ENCODE assay signal across 8 cellular contexts in the genomic region with DNA sequence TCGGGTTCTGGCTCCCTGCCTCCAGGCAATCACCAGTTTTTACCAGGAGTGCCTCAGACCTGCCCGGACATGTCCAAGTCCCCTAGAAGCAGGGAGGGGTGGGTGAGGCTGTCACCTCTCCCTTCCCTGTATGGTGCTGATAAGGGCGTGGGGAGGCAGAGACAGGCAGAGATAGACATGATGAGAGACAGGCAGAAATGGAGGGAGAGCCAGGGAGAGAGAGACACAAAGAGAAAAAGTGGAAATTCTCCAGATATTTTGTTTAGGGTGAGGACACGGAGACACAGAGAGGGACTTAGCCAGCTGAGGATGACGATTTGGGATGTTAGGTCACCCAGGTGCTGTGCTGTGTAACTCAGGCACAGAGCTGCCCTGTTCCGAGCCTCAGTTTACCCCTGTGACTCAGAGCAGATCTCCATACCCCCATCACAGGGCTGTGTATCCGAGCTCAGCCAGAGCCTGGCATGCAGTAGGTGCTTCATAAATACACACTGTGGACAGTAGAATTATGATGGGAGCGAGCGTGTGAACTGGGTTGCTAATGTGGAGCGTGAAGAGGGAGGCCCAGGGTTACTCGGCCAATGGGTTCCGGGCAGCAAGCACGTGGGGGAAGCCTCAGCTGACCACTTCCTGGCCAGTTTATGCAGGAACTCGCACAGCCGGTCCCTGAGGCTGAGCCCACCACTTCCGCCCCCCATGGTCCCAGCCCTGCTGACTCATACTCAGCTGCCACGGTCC. TPM values are rescaled to one million over a fixed set of nuclear protein-coding genes. Genes with fewer than 3 reads are reported as not detected.
A peak's percentile ranks its signal among the peaks of the same experiment; 100 is the strongest.
DNase-seq lines count a peak whose midpoint lies in the region; ATAC-seq and TF ChIP-seq lines count a peak whose summit lies in the region.

No MANE protein-coding gene starts in this region.

- no peak overlapping the region for H3K4me3 Mint-ChIP-seq in T-helper 17 cell

- no peaks in the 10 kb centered on the region for H3K79me2 ChIP-seq in GM23248 (ENCODE audit: insufficient read depth)
- H3K79me2 ChIP-seq in Karpas-422 (ENCODE audit: low read length): no peaks in the 10 kb centered on the region

- H3K36me3 ChIP-seq in GM23248 (ENCODE audit: low read depth): no peaks in the 10 kb centered on the region
- no peaks in the 10 kb centered on the region for H3K36me3 ChIP-seq in Karpas-422 (ENCODE audit: insufficient read depth, low read length)
- no peaks in the 10 kb centered on the region for H3K36me3 ChIP-seq in kidney epithelial cell (ENCODE audit: control insufficient read depth, insufficient read depth, low read length)

- in situ Hi-C loops in GM23248 (cut with MboI): no loop called here

- H3K27ac ChIP-seq in GM23248: peak overlapping the region; percentile 91
- H3K27ac ChIP-seq in Karpas-422 (ENCODE audit: low read length): no peak overlapping the region
- peak overlapping the region; percentile 63 for H3K27ac ChIP-seq in caudate nucleus (ENCODE audit: low read depth, low read length)

- ATAC-seq in T-helper 17 cell: peak; percentile 79

- peak overlapping the region; percentile 61 for H3K27ac Mint-ChIP-seq in T-helper 17 cell

- no peak overlapping the region for H3K4me3 ChIP-seq in GM23248
- no peak overlapping the region for H3K4me3 ChIP-seq in Karpas-422 (ENCODE audit: low read length)
- no peak overlapping the region for H3K4me3 ChIP-seq in kidney epithelial cell (ENCODE audit: low read depth, low read length)

- H3K4me1 Mint-ChIP-seq in T-helper 17 cell: peaks cover 6% of the 10 kb centered on the region

- H3K27me3 ChIP-seq in GM23248 (replicated peaks; ENCODE audit: insufficient read depth) (no peaks in the 10 kb centered on the region), Karpas-422 (ENCODE audit: low read length) (no peaks in the 10 kb centered on the region), kidney epithelial cell (ENCODE audit: control insufficient read depth, insufficient read depth, low read length) (no peaks in the 10 kb centered on the region)

- H3K9ac ChIP-seq in GM23248: peak overlapping the region; percentile 77
- peak overlapping the region; percentile 20; the same call in 1 of the 2 replicates for H3K9ac ChIP-seq in Karpas-422 (ENCODE audit: low read length)

- no peak for TF ChIP-seq CTCF in kidney epithelial cell (IDR thresholded peaks at IDR 0.05; ENCODE audit: insufficient read depth, low read length, poor library complexity, severe bottlenecking)

- WGBS in GM23248 (ENCODE audit: low coverage in 1 of 2, low lambda C conversion rate in 2 of 2, missing lambda C conversion rate in 2 of 2), 2 experiments: 15 to 17% methylated on average over 17 of the region's 17 CpGs

- H2AFZ ChIP-seq in GM23248 (peak overlapping the region; percentile 51), Karpas-422 (ENCODE audit: low read length) (no peak overlapping the region)

- H3K36me3 Mint-ChIP-seq in T-helper 17 cell (ENCODE audit: low read depth): no peaks in the 10 kb centered on the region

- no peaks in the 10 kb centered on the region for H4K20me1 ChIP-seq in GM23248 (ENCODE audit: insufficient read depth)
- H4K20me1 ChIP-seq in Karpas-422 (ENCODE audit: insufficient read depth, low read depth, low read length): no peaks in the 10 kb centered on the region

- H3K4me1 ChIP-seq in GM23248 (ENCODE audit: insufficient read depth) (peaks cover 18% of the 10 kb centered on the region), Karpas-422 (ENCODE audit: low read length) (peaks cover 5% of the 10 kb centered on the region)

- H3K9me3 ChIP-seq in GM23248 (ENCODE audit: low read depth) (no peaks in the 10 kb centered on the region), Karpas-422 (ENCODE audit: low read length) (no peaks in the 10 kb centered on the region), T-helper 17 cell (ENCODE audit: control insufficient read depth, low read length, poor library complexity, severe bottlenecking) (no peaks in the 10 kb centered on the region)

- DNase-seq in GM04503 (ENCODE audit: low read depth) (peak; percentile 79), GM23248 (peak; percentile 95), Karpas-422 (peak; percentile 49), T-helper 17 cell (no peak), caudate nucleus (lab: John Stamatoyannopoulos, UW) (peak in 58 of 61 donors; percentile 6 to 85 (median 42)), kidney epithelial cell (ENCODE audit: low read depth) (peak; percentile 98), NCI-H2029 treated with DMSO at 0.1 percent for 48 hours (lab: John Stamatoyannopoulos, UW) (no peak)
- peak; percentile 64 for DNase-seq in stimulated activated CD4-positive, alpha-beta T cell treated with anti-CD3 and anti-CD28 coated beads, Interleukin-15, amount 100 ng/mL, for 24 hours

- H3K27me3 Mint-ChIP-seq in T-helper 17 cell: peaks cover 7% of the 10 kb centered on the region

- H3F3A ChIP-seq in GM23248 (ENCODE audit: insufficient read depth): peaks cover 20% of the 10 kb centered on the region

- H3K9me2 ChIP-seq in GM23248 (ENCODE audit: insufficient read depth) (no peaks in the 10 kb centered on the region), Karpas-422 (replicated peaks; ENCODE audit: insufficient read depth, low read length) (no peaks in the 10 kb centered on the region)

- H3K4me2 ChIP-seq in GM23248 (ENCODE audit: unreplicated experiment) (peak overlapping the region; percentile 51), Karpas-422 (ENCODE audit: low read depth, low read length, poor library complexity, severe bottlenecking) (no peak overlapping the region)

RNA-seq across cellular contexts. Expression of a gene that starts 11.9 kb away (rescaled TPM):
- total RNA-seq in GM23248 (2014; rRNA removed; shearing (Covaris generic)): 27.7 and 33.3 TPM in 2 replicates
- 32.7 and 36.0 TPM in 2 replicates for polyA plus RNA-seq in GM23248 (2016; fragmentation: Nextera tagmentation; extraction: Ambion mirVana)
- 0.97 TPM in 1 of 2 replicates, not detected in the other for total RNA-seq in Karpas-422 (2014; rRNA removed; shearing (Covaris generic); ENCODE audit: low replicate concordance)
- total RNA-seq in T-helper 17 cell (under 1 TPM; 0.29 to 0.85 TPM), kidney epithelial cell (637 and 822 TPM in 2 replicates)

RNA-seq across cellular contexts. Expression of a gene that starts 23.4 kb away (rescaled TPM):
- not detected in 2 replicates for total RNA-seq in GM23248 (2014; rRNA removed; shearing (Covaris generic))
- not detected in 2 replicates for polyA plus RNA-seq in GM23248 (2016; fragmentation: Nextera tagmentation; extraction: Ambion mirVana)
- total RNA-seq in Karpas-422 (2014; rRNA removed; shearing (Covaris generic); ENCODE audit: low replicate concordance): 1.6 and 2.2 TPM in 2 replicates
- 1 to 10 TPM in 1 of 2 donors, under 1 TPM in 1; 0.63 to 3.2 TPM for total RNA-seq in T-helper 17 cell
- 0.08 and 0.14 TPM in 2 replicates for total RNA-seq in kidney epithelial cell

RNA-seq across cellular contexts. Expression of a gene that starts 33.7 kb away (rescaled TPM):
- total RNA-seq in GM23248 (2014; rRNA removed; shearing (Covaris generic)): 12.0 and 20.5 TPM in 2 replicates
- 9.4 and 14.5 TPM in 2 replicates for polyA plus RNA-seq in GM23248 (2016; fragmentation: Nextera tagmentation; extraction: Ambion mirVana)
- total RNA-seq in Karpas-422 (2014; rRNA removed; shearing (Covaris generic); ENCODE audit: low replicate concordance): 10.7 and 13.6 TPM in 2 replicates
- 10 to 100 TPM; 22.0 to 28.3 TPM for total RNA-seq in T-helper 17 cell
- total RNA-seq in kidney epithelial cell: 28.8 and 34.4 TPM in 2 replicates

RNA-seq across cellular contexts. Expression of a gene that starts 45.1 kb away (rescaled TPM):
- total RNA-seq in GM23248 (2014; rRNA removed; shearing (Covaris generic)): 156 and 169 TPM in 2 replicates
- polyA plus RNA-seq in GM23248 (2016; fragmentation: Nextera tagmentation; extraction: Ambion mirVana): 46.5 and 46.9 TPM in 2 replicates
- total RNA-seq in Karpas-422 (2014; rRNA removed; shearing (Covaris generic); ENCODE audit: low replicate concordance): 22.5 and 73.2 TPM in 2 replicates
- 100 to 1,000 TPM; 112 to 113 TPM for total RNA-seq in T-helper 17 cell
- total RNA-seq in kidney epithelial cell: 92.6 and 96.2 TPM in 2 replicates

RNA-seq across cellular contexts. Expression of a gene that starts 51.2 kb away (rescaled TPM):
- 167 and 203 TPM in 2 replicates for total RNA-seq in GM23248 (2014; rRNA removed; shearing (Covaris generic))
- 200 and 208 TPM in 2 replicates for polyA plus RNA-seq in GM23248 (2016; fragmentation: Nextera tagmentation; extraction: Ambion mirVana)
- total RNA-seq in Karpas-422 (2014; rRNA removed; shearing (Covaris generic); ENCODE audit: low replicate concordance): 198 and 359 TPM in 2 replicates
- 10 to 100 TPM; 43.3 to 46.6 TPM for total RNA-seq in T-helper 17 cell
- total RNA-seq in kidney epithelial cell: 333 and 367 TPM in 2 replicates

Comparison
In these comparisons a context has a peak if more than half of its experiments do, and no peak if none do; other contexts are left out.
1. DNase-seq: peak in GM04503 (single experiment), GM23248 (single experiment), Karpas-422 (single experiment), caudate nucleus (58 of 61), kidney epithelial cell (single experiment) and stimulated activated CD4-positive, alpha-beta T cell treated with anti-CD3 and anti-CD28 coated beads, Interleukin-15, amount 100 ng/mL, for 24 hours (single experiment); none in T-helper 17 cell (0 of 3) and NCI-H2029 treated with DMSO at 0.1 percent for 48 hours (single experiment).
2. RNA of a gene that starts 11.9 kb away (total RNA-seq): 637 to 822 TPM in kidney epithelial cell; 27.7 to 33.3 TPM in GM23248, 0.29 to 0.85 TPM in T-helper 17 cell and 0.97 TPM in Karpas-422; every median in the first group is over 10 times any median in the second.